Comparison of ENCODE assay signal across 15 cellular contexts in the genomic region with DNA sequence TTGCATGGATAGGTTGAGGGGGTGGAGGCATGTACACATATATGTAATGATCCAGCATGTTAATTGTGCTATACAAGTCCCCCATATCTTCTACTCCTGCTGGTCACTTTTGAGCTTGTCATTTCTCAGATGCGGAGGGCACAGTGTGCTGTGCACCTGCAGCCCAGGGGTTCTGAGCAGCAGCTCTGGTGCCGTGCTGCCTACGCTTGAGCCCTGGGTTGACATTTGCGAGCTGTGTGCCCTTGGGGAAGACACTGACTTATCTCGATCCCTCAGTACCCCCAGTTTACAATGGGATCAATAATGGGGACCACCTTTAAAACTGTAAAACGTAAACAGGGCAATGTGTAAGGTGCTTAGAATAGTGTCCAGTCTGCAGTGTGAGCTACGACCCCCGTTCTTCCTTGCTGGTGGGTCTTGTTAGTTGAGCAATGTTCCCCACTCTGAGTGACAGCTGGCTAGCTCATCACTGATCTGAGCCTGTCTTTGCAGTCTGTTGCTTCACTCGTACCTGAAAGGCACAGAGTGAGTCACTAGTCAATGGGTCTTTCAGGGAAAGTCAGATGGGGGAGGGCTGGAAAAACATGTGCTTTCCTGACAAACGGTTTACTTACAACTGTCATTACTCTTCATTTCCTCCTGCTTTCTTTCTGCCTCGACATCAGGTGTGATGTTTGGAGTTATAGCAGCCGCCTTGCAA.
"Had no signal": no experiment of that assay in that cellular context is flagged by ENCODE, and none has a peak within 500 bp of the region (broad histone marks: within the 10 kb centered on the region; RNA-seq: fewer than 3 reads in every experiment).

No MANE protein-coding gene starts in this region.

- ATAC-seq: pancreas had no signal

- FAIRE-seq: pancreas had no signal

- H3K4me2 ChIP-seq: neural progenitor cell had no signal

- H2AFZ ChIP-seq: neural progenitor cell had no signal

- H3K4me3 ChIP-seq: adrenal gland, neural progenitor cell, pancreas, testis had no signal

- H3K4me1 ChIP-seq: adrenal gland, neural progenitor cell, pancreas, testis had no signal

- H3K36me3 ChIP-seq: adrenal gland, neural progenitor cell, pancreas had no signal

- H3K4me3 Mint-ChIP-seq: activated B cell treated with CpG ODN at 0.5 μM for 24 hours; activated CD4-positive, alpha-beta T cell treated with anti-CD3 and anti-CD28 coated beads, Interleukin-2, amount 10 ng/mL, durations not matched to agents 24 days and 14 days; activated naive CD4-positive, alpha-beta T cell treated with anti-CD3 and anti-CD28 coated beads, Interleukin-2, amount 10 ng/mL, durations not matched to agents 7 days and 5 days; neural progenitor cell; stimulated activated naive CD8-positive, alpha-beta T cell treated with anti-CD3 and anti-CD28 coated beads, Interleukin-15, Interleukin-2, amounts not matched to agents 100 ng/mL and 50 ng/mL, for 24 hours; T-helper 1 cell treated with Interleukin-12 subunit alpha and Interleukin-12 subunit beta and Interleukin-4 antibody, amounts not matched to agents 30 μg/mL and 1 μg/mL, for 36 hours had no signal

- H3K9me3 ChIP-seq: adrenal gland, pancreas, testis had no signal

- DNase-seq: activated B cell treated with CpG ODN at 0.5 μM for 24 hours; activated CD4-positive, alpha-beta T cell treated with anti-CD3 and anti-CD28 coated beads, Interleukin-2, amount 10 ng/mL, durations not matched to agents 24 days and 14 days; activated CD8-positive, alpha-beta memory T cell treated with anti-CD3 and anti-CD28 coated beads for 24 hours; activated naive CD4-positive, alpha-beta T cell treated with anti-CD3 and anti-CD28 coated beads, Interleukin-2, amount 10 ng/mL, durations not matched to agents 7 days and 5 days; adrenal gland; dermis blood vessel endothelial cell; foreskin melanocyte; kidney glomerular epithelial cell; midbrain; pancreas; stimulated activated CD4-positive, alpha-beta T cell treated with anti-CD3 and anti-CD28 coated beads, Interleukin-4, amount 100 ng/mL, for 1 hour; testis had no signal

- H3K9ac ChIP-seq: neural progenitor cell had no signal

- H3K36me3 Mint-ChIP-seq: activated naive CD4-positive, alpha-beta T cell treated with anti-CD3 and anti-CD28 coated beads, Interleukin-2, amount 10 ng/mL, durations not matched to agents 7 days and 5 days; neural progenitor cell had no signal

- H3K27ac ChIP-seq: adrenal gland, neural progenitor cell, pancreas, testis had no signal

- H3K9me3 Mint-ChIP-seq: activated B cell treated with CpG ODN at 0.5 μM for 24 hours; activated CD4-positive, alpha-beta T cell treated with anti-CD3 and anti-CD28 coated beads, Interleukin-2, amount 10 ng/mL, durations not matched to agents 24 days and 14 days; activated naive CD4-positive, alpha-beta T cell treated with anti-CD3 and anti-CD28 coated beads, Interleukin-2, amount 10 ng/mL, durations not matched to agents 7 days and 5 days; neural progenitor cell; stimulated activated naive CD8-positive, alpha-beta T cell treated with anti-CD3 and anti-CD28 coated beads, Interleukin-15, Interleukin-2, amounts not matched to agents 100 ng/mL and 50 ng/mL, for 24 hours; T-helper 1 cell treated with Interleukin-12 subunit alpha and Interleukin-12 subunit beta and Interleukin-4 antibody, amounts not matched to agents 30 μg/mL and 1 μg/mL, for 36 hours had no signal

- H3K4me1 Mint-ChIP-seq: activated B cell treated with CpG ODN at 0.5 μM for 24 hours; activated CD4-positive, alpha-beta T cell treated with anti-CD3 and anti-CD28 coated beads, Interleukin-2, amount 10 ng/mL, durations not matched to agents 24 days and 14 days; activated naive CD4-positive, alpha-beta T cell treated with anti-CD3 and anti-CD28 coated beads, Interleukin-2, amount 10 ng/mL, durations not matched to agents 7 days and 5 days had no signal

- H3K27ac Mint-ChIP-seq: activated B cell treated with CpG ODN at 0.5 μM for 24 hours; activated CD4-positive, alpha-beta T cell treated with anti-CD3 and anti-CD28 coated beads, Interleukin-2, amount 10 ng/mL, durations not matched to agents 24 days and 14 days; activated naive CD4-positive, alpha-beta T cell treated with anti-CD3 and anti-CD28 coated beads, Interleukin-2, amount 10 ng/mL, durations not matched to agents 7 days and 5 days; neural progenitor cell; stimulated activated naive CD8-positive, alpha-beta T cell treated with anti-CD3 and anti-CD28 coated beads, Interleukin-15, Interleukin-2, amounts not matched to agents 100 ng/mL and 50 ng/mL, for 24 hours; T-helper 1 cell treated with Interleukin-12 subunit alpha and Interleukin-12 subunit beta and Interleukin-4 antibody, amounts not matched to agents 30 μg/mL and 1 μg/mL, for 36 hours had no signal

- H3K27me3 ChIP-seq: neural progenitor cell, pancreas, testis had no signal
